In genomic region chr6:31776961-31777666, GRCh38 we compare ENCODE assay signal across 8 cellular contexts. TPM values are rescaled to one million over a fixed set of nuclear protein-coding genes. Genes with fewer than 3 reads are reported as not detected.
DNase-seq lines count a peak whose midpoint lies in the region; ATAC-seq and TF ChIP-seq lines count a peak whose summit lies in the region.

TSS of gene VWA7 (minus strand) at chr6:31777328. CDS start at chr6:31776779, 549 bp downstream.

- peak within 1 kb of the TSS; percentile 73 for H3K4ac ChIP-seq in IMR-90 (ENCODE audit: low read depth, low read length)

- H3K27me3 ChIP-seq in BLaER1 treated with 17β-estradiol and CSF1 and Interleukin-3, amounts not matched to agents 10 nM and 100 nM = no peaks in the 10 kb centered on the region
- H3K27me3 ChIP-seq in IMR-90 (ENCODE audit: control insufficient read depth, insufficient read depth, low read length) (no peaks in the 10 kb centered on the region), psoas muscle (ENCODE audit: insufficient read depth in 3 of 3, low read length in 2 of 3) (no peaks in the 10 kb centered on the region)

- no peak within 1 kb of the TSS for H3K23ac ChIP-seq in IMR-90 (ENCODE audit: low read depth, low read length)

- no CpG with 5 or more reads among the region's 15 CpGs for WGBS in IMR-90 (ENCODE audit: extremely low coverage in 2 of 2, insufficient read length in 1 of 2), 2 experiments
- 13 to 16% (median 14%) methylated on average over 11 to 15 of the region's 15 CpGs for WGBS in psoas muscle, 3 donors

- peak within 1 kb of the TSS; percentile 43 for H2AK5ac ChIP-seq in IMR-90 (ENCODE audit: low read depth, low read length)

- peak within 1 kb of the TSS; percentile 83; the same call in 1 of the 2 replicates for H3K14ac ChIP-seq in IMR-90 (replicated peaks; ENCODE audit: low read depth, low read length)

- no peak for TF ChIP-seq POLR2A in IMR-90 (IDR thresholded peaks at IDR 0.05; ENCODE audit: low read depth, low read length)

- no peak within 1 kb of the TSS for H3K56ac ChIP-seq in IMR-90 (ENCODE audit: extremely low read depth, insufficient read depth, low read length)

- 0 out of 2 replicates have a peak, but pooled peaks cover 8% of the 10 kb centered on the region for H3K9me1 ChIP-seq in IMR-90 (ENCODE audit: insufficient read depth, low read length)

- peak; percentile 70 for DNase-seq in IMR-90
- DNase-seq in SHP77 treated with DMSO at 0.1 percent for 48 hours (lab: John Stamatoyannopoulos, UW) = peak; percentile 51
- DNase-seq in activated effector memory CD4-positive, alpha-beta T cell treated with anti-CD3 and anti-CD28 coated beads, Interleukin-2, amount 50 U/mL, for 16 hours = peak; percentile 91
- peak; percentile 41 for DNase-seq in germinal center (ENCODE audit: low spot score)
- DNase-seq in psoas muscle = peak; percentile 73 to 86
- no peak for DNase-seq in pons (ENCODE audit: low spot score)

- peak within 1 kb of the TSS in 2 of 10 experiments; percentile 16 to 36; a peak in 1 of 20 replicates for H3K4me3 ChIP-seq in BLaER1 treated with 17β-estradiol and CSF1 and Interleukin-3, amounts not matched to agents 10 nM and 100 nM
- H3K4me3 ChIP-seq in IMR-90 (ENCODE audit: insufficient read depth, low read depth, low read length) (no peak within 1 kb of the TSS), psoas muscle (peak within 1 kb of the TSS; percentile 55)

- H2BK120ac ChIP-seq in IMR-90 (ENCODE audit: low read depth, low read length) = no peak within 1 kb of the TSS

- intact Hi-C loops in IMR-90 (cut with micrococcal nuclease) (no loop called here), psoas muscle (cut with DNase I) (loop anchor here (2.0 to 10.0 kb wide), 2 partner anchors 54 to 88 kb away; partner anchors contain the start of gene NEU1 (in 1 of the 2))

- H2BK20ac ChIP-seq in IMR-90 (ENCODE audit: low read depth, low read length) = no peak within 1 kb of the TSS

- TF ChIP-seq RAD21 in IMR-90 (IDR thresholded peaks at IDR 0.05; ENCODE audit: low read length) = no peak

- no peak within 1 kb of the TSS for H3K18ac ChIP-seq in IMR-90 (ENCODE audit: low read depth, low read length)

- H4K20me1 ChIP-seq in BLaER1 treated with 17β-estradiol and CSF1 and Interleukin-3, amounts not matched to agents 10 nM and 100 nM = peaks cover 0 to 48% (median 12%) of the 10 kb centered on the region in 11 experiments; a peak in 10 of 22 replicates
- H4K20me1 ChIP-seq in IMR-90 (ENCODE audit: insufficient read depth, low read length) = no peaks in the 10 kb centered on the region

- H3K79me1 ChIP-seq in IMR-90 (ENCODE audit: low read depth in 1 of 2, low read length in 2 of 2) = 0 out of 4 replicates have a peak, but pooled peaks cover 0 to 2% of the 10 kb centered on the region in 2 experiments

- in situ Hi-C loops in IMR-90 (cut with MboI; ENCODE audit: low sequenced_read_pairs) = no loop called here

- no peak within 1 kb of the TSS for H2BK15ac ChIP-seq in IMR-90 (ENCODE audit: low read depth, low read length)

- H4K91ac ChIP-seq in IMR-90 (ENCODE audit: insufficient read depth, low read depth, low read length) = peak within 1 kb of the TSS; percentile 46; the same call in 1 of the 2 replicates

- H3K36me3 ChIP-seq in BLaER1 treated with 17β-estradiol and CSF1 and Interleukin-3, amounts not matched to agents 10 nM and 100 nM = peaks cover 42 to 48% (median 46%) of the 10 kb centered on the region in 11 experiments
- peaks cover 40% of the 10 kb centered on the region for H3K36me3 ChIP-seq in IMR-90 (ENCODE audit: control insufficient read depth, insufficient read depth, low read length)
- peaks cover 0 to 42% of the 10 kb centered on the region in 2 donors for H3K36me3 ChIP-seq in psoas muscle (ENCODE audit: insufficient read depth in 1 of 2, low read depth in 1 of 2)

- peak within 1 kb of the TSS in 1 of 2 experiments; percentile 75; a peak in 2 of 4 replicates for H4K8ac ChIP-seq in IMR-90 (ENCODE audit: low read depth in 2 of 2, low read length in 2 of 2)

- no peaks in the 10 kb centered on the region for H3K9me3 ChIP-seq in BLaER1 treated with 17β-estradiol and CSF1 and Interleukin-3, amounts not matched to agents 10 nM and 100 nM (replicated peaks in 1 of 11)
- H3K9me3 ChIP-seq in IMR-90 (ENCODE audit: control insufficient read depth, insufficient read depth, low read length) (no peaks in the 10 kb centered on the region), psoas muscle (no peaks in the 10 kb centered on the region)

- no peak for TF ChIP-seq CTCF in IMR-90 (conservative IDR thresholded peaks at IDR 0.05; ENCODE audit: low read depth, low read length)
- no peak for TF ChIP-seq CTCF in psoas muscle (IDR thresholded peaks at IDR 0.05)

- ATAC-seq in GM21360 (IDR thresholded peaks at IDR 0.05; ENCODE audit: unreplicated experiment) = peak; percentile 62
- peak; percentile 84 for ATAC-seq in IMR-90 (ENCODE audit: low read depth)
- peak; percentile 80 to 89 (median 86) for ATAC-seq in psoas muscle

- peak within 1 kb of the TSS; percentile 56 for H2BK5ac ChIP-seq in IMR-90 (ENCODE audit: low read depth, low read length, poor library complexity, severe bottlenecking)

- POLR2A ChIA-PET in IMR-90 (lab: Charles Lee; ENCODE audit: unreplicated experiment) = no interaction called here

- H2AK9ac ChIP-seq in IMR-90 (replicated peaks; ENCODE audit: low read depth, low read length, poor library complexity) = peak within 1 kb of the TSS; percentile 96

- CTCF ChIA-PET in IMR-90 (lab: Yijun Ruan, JAX) = no interaction called here

- dilution Hi-C loops in IMR-90 (cut with HindIII; ENCODE audit: low sequenced_read_pairs, unreplicated experiment) = no loop called here

- H3K4me2 ChIP-seq in BLaER1 treated with 17β-estradiol and CSF1 and Interleukin-3, amounts not matched to agents 10 nM and 100 nM = peak within 1 kb of the TSS; percentile 51 to 90 (median 66)
- peak within 1 kb of the TSS; percentile 54 for H3K4me2 ChIP-seq in IMR-90 (ENCODE audit: low read depth, low read length)

- no TSS peak for BruUV-seq in IMR-90 (replicated peaks; lab: Mats Ljungman, UMichigan)

- peaks cover 42 to 63% (median 57%) of the 10 kb centered on the region in 10 experiments for H3K4me1 ChIP-seq in BLaER1 treated with 17β-estradiol and CSF1 and Interleukin-3, amounts not matched to agents 10 nM and 100 nM
- H3K4me1 ChIP-seq in IMR-90 (ENCODE audit: control insufficient read depth, insufficient read depth, low read length) (peaks cover 10% of the 10 kb centered on the region), psoas muscle (peaks cover 17% of the 10 kb centered on the region)

- H3K27ac ChIP-seq in BLaER1 treated with 17β-estradiol and CSF1 and Interleukin-3, amounts not matched to agents 10 nM and 100 nM = peak within 1 kb of the TSS in 10 of 11 experiments; percentile 18 to 66 (median 49); a peak in 20 of 22 replicates
- H3K27ac ChIP-seq in IMR-90 (ENCODE audit: insufficient read depth, low read length) (no peak within 1 kb of the TSS), psoas muscle (peak within 1 kb of the TSS; percentile 88)

- H4K5ac ChIP-seq in IMR-90 (ENCODE audit: low read depth, low read length) = no peak within 1 kb of the TSS

- peak within 1 kb of the TSS; percentile 83 for H2AFZ ChIP-seq in IMR-90 (replicated peaks; ENCODE audit: low read length, poor library complexity)

- peak within 1 kb of the TSS in 10 of 11 experiments; percentile 2 to 55 (median 38); a peak in 17 of 22 replicates for H3K9ac ChIP-seq in BLaER1 treated with 17β-estradiol and CSF1 and Interleukin-3, amounts not matched to agents 10 nM and 100 nM
- H3K9ac ChIP-seq in IMR-90 (ENCODE audit: low read depth, low read length) = no peak within 1 kb of the TSS

TF ChIP-seq in IMR-90, 13 proteins besides CTCF, POLR2A, EP300 and RAD21:
- TF ChIP-seq SMC3 (IDR thresholded peaks at IDR 0.05; ENCODE audit: low read depth, low read length) (no peak), USF2 (IDR thresholded peaks at IDR 0.05; ENCODE audit: low read depth, low read length) (0 out of 2 replicates have a peak, but pooled peaks have one; percentile 7), RFX5 (IDR thresholded peaks at IDR 0.05; ENCODE audit: low read depth, low read length) (no peak), ELK1 (IDR thresholded peaks at IDR 0.05; ENCODE audit: borderline replicate concordance, low read depth, low read length) (no peak), BHLHE40 (IDR thresholded peaks at IDR 0.05; ENCODE audit: low read depth, low read length) (no peak), CEBPB (IDR thresholded peaks at IDR 0.05; ENCODE audit: low read depth, low read length) (no peak), CHD1 (IDR thresholded peaks at IDR 0.05; ENCODE audit: low read depth, low read length) (no peak), NFE2L2 (IDR thresholded peaks at IDR 0.05; ENCODE audit: low read depth, low read length) (no peak; the same call in 1 of the 2 replicates), FOS (IDR thresholded peaks at IDR 0.05; ENCODE audit: low read depth, low read length) (0 out of 2 replicates have a peak, but pooled peaks have one; percentile 8), MAFK (IDR thresholded peaks at IDR 0.05; ENCODE audit: low read depth, low read length) (no peak), MAZ (IDR thresholded peaks at IDR 0.05; ENCODE audit: borderline replicate concordance, low read depth, low read length) (peak; percentile 76; the same call in 1 of the 2 replicates)

RNA-seq across cellular contexts. Expression of gene VWA7, which starts in this region (rescaled TPM):
- total RNA-seq in IMR-90 (2012; rRNA removed) (under 0.01 and 0.28 TPM in 2 replicates), psoas muscle (1 to 10 TPM; 5.2 to 8.0 (median 7.5) TPM)
- polyA plus RNA-seq in IMR-90 (2012; rRNA removed) (1.0 and 1.4 TPM in 2 replicates), psoas muscle (1 to 10 TPM in 2 of 3 donors, under 1 TPM in 1; 0.76 to 3.5 (median 1.8) TPM)
- 0.60 and 1.2 TPM in 2 replicates for polyA plus RNA-seq in IMR-90 (2012; cell fraction: cytosol; rRNA removed)
- polyA plus RNA-seq in IMR-90 (2012; cell fraction: nucleus; rRNA removed; ENCODE audit: low replicate concordance) = 3.1 and 4.5 TPM in 2 replicates
